Comparison of ENCODE assay signal across 8 cellular contexts in the genomic region with DNA sequence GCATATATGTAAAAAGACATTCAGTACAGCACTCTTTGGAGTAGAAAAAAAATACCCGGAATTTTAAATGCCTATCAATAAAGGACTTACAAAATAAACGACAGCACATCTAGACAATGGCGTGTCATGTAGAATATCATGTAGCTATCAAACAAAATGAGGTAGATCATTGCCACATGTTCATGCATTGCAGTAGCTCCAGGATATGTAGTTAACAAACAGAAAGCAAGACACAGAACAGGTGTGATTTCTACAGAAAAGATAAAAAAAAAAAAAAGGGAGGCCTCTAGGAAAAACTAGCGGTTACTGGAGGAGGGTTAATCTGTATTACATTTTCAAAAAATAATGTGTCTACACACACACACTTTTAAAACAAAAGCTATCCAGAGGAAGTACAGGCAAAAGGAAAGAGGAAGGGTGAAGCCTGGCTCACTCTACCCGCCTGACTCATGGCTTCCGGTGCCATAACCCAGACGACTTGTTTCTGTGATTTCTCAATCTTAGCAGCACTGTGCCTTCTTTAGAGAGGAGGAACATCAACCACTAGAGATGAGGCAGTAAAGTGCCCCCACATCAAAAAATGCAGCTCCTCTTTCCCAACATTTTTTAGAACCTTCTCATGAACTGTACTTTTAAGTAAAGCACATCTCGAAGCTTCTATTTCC. TPM values are rescaled to one million over a fixed set of nuclear protein-coding genes. Genes with fewer than 3 reads are reported as not detected.
DNase-seq lines count a peak whose midpoint lies in the region; ATAC-seq, FAIRE-seq and TF ChIP-seq lines count a peak whose summit lies in the region.

No MANE protein-coding gene starts in this region.

- no peak overlapping the region for H3K4me2 ChIP-seq in GM12878 (ENCODE audit: control insufficient read depth, insufficient read depth)

- peak; percentile 73 for FAIRE-seq in GM12878 (lab: Jason Lieb, UNC)

- peak overlapping the region; percentile 65 for H2AFZ ChIP-seq in GM12878 (ENCODE audit: control insufficient read depth, low read depth, low read length)

- DNase-seq in GM12878 (ENCODE audit: low read depth, low spot score) (peak; percentile 47), lower leg skin (ENCODE audit: low spot score in 2 of 2) (peak; percentile 83 to 95), progenitor cell of endocrine pancreas (ENCODE audit: low spot score, unreplicated experiment) (no peak), retina (no peak)
- DNase-seq in stimulated activated CD8-positive, alpha-beta memory T cell treated with anti-CD3 and anti-CD28 coated beads, Interleukin-2, amount 100 ng/mL, for 1 hour (ENCODE audit: low read depth in 2 of 2) = peak; percentile 12 to 35

- peak overlapping the region; percentile 71 for H3K27ac Mint-ChIP-seq in T-helper 1 cell treated with Interleukin-12 subunit alpha and Interleukin-12 subunit beta and Interleukin-4 antibody, amounts not matched to agents 30 μg/mL and 1 μg/mL, for 36 hours
- no peak overlapping the region for H3K27ac Mint-ChIP-seq in progenitor cell of endocrine pancreas

- peaks cover 5% of the 10 kb centered on the region for H3K27me3 Mint-ChIP-seq in T-helper 1 cell treated with Interleukin-12 subunit alpha and Interleukin-12 subunit beta and Interleukin-4 antibody, amounts not matched to agents 30 μg/mL and 1 μg/mL, for 36 hours (ENCODE audit: low read depth)
- H3K27me3 Mint-ChIP-seq in progenitor cell of endocrine pancreas = peaks cover 36% of the 10 kb centered on the region

- no peaks in the 10 kb centered on the region for H3K4me1 ChIP-seq in GM12878 (ENCODE audit: control insufficient read depth, insufficient read depth, low read length)

- CTCF ChIA-PET in GM12878 (lab: Yijun Ruan, JAX) = interaction anchor here (0.6 to 2.0 kb wide), 5 partner anchors 23 to 760 kb away, joined by 3 to 7 read pairs (median 3); no protein-coding TSS in a partner anchor

- no peak overlapping the region for H3K27ac ChIP-seq in GM12878 (ENCODE audit: control insufficient read depth, insufficient read depth)

- no peaks in the 10 kb centered on the region for H3K9me3 Mint-ChIP-seq in T-helper 1 cell treated with Interleukin-12 subunit alpha and Interleukin-12 subunit beta and Interleukin-4 antibody, amounts not matched to agents 30 μg/mL and 1 μg/mL, for 36 hours
- H3K9me3 Mint-ChIP-seq in progenitor cell of endocrine pancreas (ENCODE audit: low read depth) = no peaks in the 10 kb centered on the region

- POLR2A ChIA-PET in GM12878 (lab: Charles Lee) = no interaction called here

- no peaks in the 10 kb centered on the region for H3K79me2 ChIP-seq in GM12878 (ENCODE audit: control insufficient read depth, insufficient read depth, low read length)

- TF ChIP-seq EP300 in GM12878 (IDR thresholded peaks at IDR 0.05; ENCODE audit: borderline replicate concordance in 1 of 2, control insufficient read depth in 1 of 2, low read depth in 2 of 2, low read length in 2 of 2) = no peak

- BruUV-seq in GM12878 (replicated peaks; lab: Mats Ljungman, UMichigan) = no TSS peak

- no peak for TF ChIP-seq CTCF in GM12878 (IDR thresholded peaks at IDR 0.05 in 2 of 3, conservative IDR thresholded peaks at IDR 0.05 in 1 of 3; ENCODE audit: control insufficient read depth in 2 of 3, extremely low read depth in 1 of 3, insufficient read depth in 1 of 3, low read depth in 3 of 3, low read length in 3 of 3)
- no peak for TF ChIP-seq CTCF in lower leg skin (IDR thresholded peaks at IDR 0.05)
- TF ChIP-seq CTCF in progenitor cell of endocrine pancreas (IDR thresholded peaks at IDR 0.05; ENCODE audit: unreplicated experiment) = no peak

- RAD21 ChIA-PET in GM12878 (lab: Charles Lee; ENCODE audit: unreplicated experiment) = no interaction called here

- WGBS in GM12878 (ENCODE audit: insufficient coverage, insufficient replicate concordance, low lambda C conversion rate, missing lambda C conversion rate) = 13% methylated on average over 8 of the region's 8 CpGs
- 27 to 33% methylated on average over 8 of the region's 8 CpGs for WGBS in lower leg skin, 2 donors

- no peaks in the 10 kb centered on the region for H3K9me3 ChIP-seq in GM12878 (replicated peaks; ENCODE audit: control insufficient read depth, insufficient read depth, low read length)

- peaks cover 20% of the 10 kb centered on the region for H3K4me1 Mint-ChIP-seq in T-helper 1 cell treated with Interleukin-12 subunit alpha and Interleukin-12 subunit beta and Interleukin-4 antibody, amounts not matched to agents 30 μg/mL and 1 μg/mL, for 36 hours (ENCODE audit: low read depth)
- H3K4me1 Mint-ChIP-seq in progenitor cell of endocrine pancreas (ENCODE audit: low read depth) = no peaks in the 10 kb centered on the region

- H4K20me1 ChIP-seq in GM12878 (ENCODE audit: control insufficient read depth, insufficient read depth) = no peaks in the 10 kb centered on the region

- SMC1A ChIA-PET in GM12878 (lab: Charles Lee; ENCODE audit: uncharacterized antibody, unreplicated experiment) = interaction anchor here (0.6 to 1.2 kb wide), 4 partner anchors 25 to 989 kb away, joined by 3 to 4 read pairs (median 4); no protein-coding TSS in a partner anchor

- intact Hi-C loops in GM12878 (cut with micrococcal nuclease; ENCODE audit: unreplicated experiment) (no loop called here), lower leg skin (cut with DNase I; ENCODE audit: low total_unique reads) (no loop called here)

- ATAC-seq in GM19035 (IDR thresholded peaks at IDR 0.05; ENCODE audit: unreplicated experiment) = peak; percentile 99
- peak; percentile 97 for ATAC-seq in HG03139 (IDR thresholded peaks at IDR 0.05; ENCODE audit: unreplicated experiment)
- ATAC-seq in GM12878 = peak; percentile 97

- TF ChIP-seq POLR2A in GM12878 (IDR thresholded peaks at IDR 0.05; ENCODE audit: low read depth, low read length) (no peak), lower leg skin (IDR thresholded peaks at IDR 0.05) (no peak)

- no peak for TF ChIP-seq RAD21 in GM12878 (IDR thresholded peaks at IDR 0.05; ENCODE audit: insufficient read depth, low read depth, low read length)

- H3K4me3 ChIP-seq in GM12878 = no peak overlapping the region
- no peak overlapping the region for H3K4me3 ChIP-seq in lower leg skin (ENCODE audit: low read depth, poor library complexity, severe bottlenecking)

- no peaks in the 10 kb centered on the region for H3K36me3 Mint-ChIP-seq in T-helper 1 cell treated with Interleukin-12 subunit alpha and Interleukin-12 subunit beta and Interleukin-4 antibody, amounts not matched to agents 30 μg/mL and 1 μg/mL, for 36 hours (ENCODE audit: low read depth)
- no peaks in the 10 kb centered on the region for H3K36me3 Mint-ChIP-seq in progenitor cell of endocrine pancreas (ENCODE audit: insufficient read depth)

- H3K4me3 Mint-ChIP-seq in T-helper 1 cell treated with Interleukin-12 subunit alpha and Interleukin-12 subunit beta and Interleukin-4 antibody, amounts not matched to agents 30 μg/mL and 1 μg/mL, for 36 hours = peak overlapping the region; percentile 56
- H3K4me3 Mint-ChIP-seq in progenitor cell of endocrine pancreas (ENCODE audit: low read depth) = no peak overlapping the region

- H3K36me3 ChIP-seq in GM12878 (ENCODE audit: control insufficient read depth in 2 of 2, insufficient read depth in 2 of 2, low read length in 1 of 2) = no peaks in the 10 kb centered on the region

- in situ Hi-C loops in GM12878 (cut with MboI) = no loop called here

- no peaks in the 10 kb centered on the region for H3K27me3 ChIP-seq in GM12878 (replicated peaks in 1 of 2; ENCODE audit: control insufficient read depth in 2 of 2, insufficient read depth in 2 of 2, low read length in 1 of 2)

- no peak overlapping the region for H3K9ac ChIP-seq in GM12878 (ENCODE audit: control insufficient read depth, insufficient read depth, low read length)

TF ChIP-seq in GM12878, 131 proteins besides CTCF, POLR2A, EP300 and RAD21 (continues in another document):
- peak; percentile 38 for TF ChIP-seq JUNB (IDR thresholded peaks at IDR 0.05)
- no peak for TF ChIP-seq KAT2A (conservative IDR thresholded peaks at IDR 0.05; ENCODE audit: control insufficient read depth, low read depth, low read length)
- TF ChIP-seq RFX5 (IDR thresholded peaks at IDR 0.05; ENCODE audit: low read depth, low read length) = no peak
- no peak for TF ChIP-seq MYB (IDR thresholded peaks at IDR 0.05; ENCODE audit: borderline replicate concordance, low read depth, low read length)
- 0 out of 2 replicates have a peak, but pooled peaks have one; percentile 39 for TF ChIP-seq EED (IDR thresholded peaks at IDR 0.05; ENCODE audit: low read depth)
- TF ChIP-seq SPI1 (IDR thresholded peaks at IDR 0.05; ENCODE audit: borderline replicate concordance, insufficient read depth, low read depth, low read length) = peak; percentile 66; the same call in 1 of the 2 replicates

RNA-seq across cellular contexts. Expression of gene KCTD12, which starts 6.9 kb away (rescaled TPM):
- total RNA-seq in GM12878 (2013; cell fraction: nucleolus; rRNA removed) = 1.8 and 2.2 TPM in 2 replicates
- 2.0 and 2.1 TPM in 2 replicates for total RNA-seq in GM12878 (2014; rRNA removed)
- total RNA-seq in GM12878 (2014; rRNA removed; fragmentation: Illumina TruSeq; extraction: Trizol) = 1.5 and 1.7 TPM in 2 replicates
- total RNA-seq in GM12878 (2021) = 2.8 and 2.9 TPM in 2 replicates
- 0.93 TPM for polyA plus RNA-seq in GM12878 (2011; ENCODE audit: low read depth)
- 0.24 and 0.35 TPM in 2 replicates for polyA plus RNA-seq in GM12878 (2011; rRNA removed)
- polyA plus RNA-seq in GM12878 (2011; cell fraction: cytosol; rRNA removed) = 0.09 and 0.12 TPM in 2 replicates
- 0.22 and 0.23 TPM in 2 replicates for polyA plus RNA-seq in GM12878 (2011; cell fraction: nucleus; rRNA removed)
- 1.7 TPM in 2 replicates for polyA plus RNA-seq in GM12878 (2012)
- 2.1 and 2.3 TPM in 2 replicates for polyA plus RNA-seq in GM12878 (2014; fragmentation: Illumina TruSeq; extraction: Trizol)
- polyA plus RNA-seq in GM12878 (2014; fragmentation: Nextera tagmentation; extraction: Ambion mirVana) = under 1 TPM; 0.39 to 0.79 TPM
- polyA plus RNA-seq in GM12878 (2014; rRNA removed) = 1.1 and 1.3 TPM in 2 replicates
- polyA plus RNA-seq in GM12878 (2016; fragmentation: Nextera tagmentation; extraction: Ambion mirVana) = under 1 TPM; 0.32 to 0.39 TPM
- 0.22 and 0.31 TPM in 2 replicates for polyA minus RNA-seq in GM12878 (2011; rRNA and poly(A)+ RNA removed)
- 0.27 TPM in 1 of 2 replicates, not detected in the other for polyA minus RNA-seq in GM12878 (2011; cell fraction: cytosol; rRNA and poly(A)+ RNA removed)
- polyA minus RNA-seq in GM12878 (2011; cell fraction: nucleus; rRNA and poly(A)+ RNA removed) = 0.12 and 0.29 TPM in 2 replicates
- total RNA-seq in lower leg skin = 10 to 100 TPM; 16.6 to 60.0 (median 34.5) TPM
- 46.2 and 46.6 TPM in 2 replicates for total RNA-seq in progenitor cell of endocrine pancreas

Comparison
In these comparisons a context has a peak if more than half of its experiments do, and no peak if none do; other contexts are left out.
1. DNase-seq: peak in GM12878 (single experiment), lower leg skin (2 of 2) and stimulated activated CD8-positive, alpha-beta memory T cell treated with anti-CD3 and anti-CD28 coated beads, Interleukin-2, amount 100 ng/mL, for 1 hour (2 of 2); none in progenitor cell of endocrine pancreas (single experiment) and retina (single experiment).
2. RNA of gene KCTD12, which starts 6.9 kb away (total RNA-seq): 16.6 to 60.0 TPM in lower leg skin and 46.2 to 46.6 TPM in progenitor cell of endocrine pancreas; 1.5 to 2.9 TPM in GM12878; every median in the first group is over 4 times any median in the second.
3. Peak in every context shown above with its lines, with median percentiles within 50 percentile points of each other: ATAC-seq.